In genomic region chr4:90241008-90241407, GRCh38 we compare ENCODE assay signal across 35 cellular contexts.
"Had no signal": no experiment of that assay in that cellular context is flagged by ENCODE, and none has a peak within 500 bp of the region (broad histone marks: within the 10 kb centered on the region; RNA-seq: fewer than 3 reads in every experiment).

No MANE protein-coding gene starts in this region.

- H3K9me3 ChIP-seq: MG63 had no signal

- H3K36me3 ChIP-seq: MG63 had no signal

- H3K4me3 ChIP-seq: MG63 had no signal

- DNase-seq: Kasumi-1, MG63, MM.1S, MV-4-11, NCI-H1048, NCI-H1092, NCI-H1092 treated with DMSO at 0.1 percent for 48 hours, NCI-H1105, NCI-H1105 treated with DMSO at 0.1 percent for 48 hours, NCI-H1417, NCI-H1417 treated with DMSO at 0.1 percent for 48 hours, NCI-H1436, NCI-H1436 treated with DMSO at 0.1 percent for 48 hours, NCI-H146, NCI-H1694, NCI-H1694 treated with DMSO at 0.1 percent for 48 hours, NCI-H187, NCI-H187 treated with DMSO at 0.1 percent for 48 hours, NCI-H1930, NCI-H2029, NCI-H2029 treated with DMSO at 0.1 percent for 48 hours, NCI-H2081, NCI-H2081 treated with DMSO at 0.1 percent for 48 hours, NCI-H2107, NCI-H2171, NCI-H2171 treated with DMSO at 0.1 percent for 48 hours, NCI-H2227 treated with DMSO at 0.1 percent for 48 hours, NCI-H226, NCI-H345, NCI-H446, NCI-H446 treated with DMSO at 0.1 percent for 48 hours, NCI-H510A, NCI-H510A treated with DMSO at 0.1 percent for 48 hours, NCI-H524, NCI-H524 treated with DMSO at 0.1 percent for 48 hours had no signal
